ENCODE assay signal across 15 cellular contexts in the genomic region with DNA sequence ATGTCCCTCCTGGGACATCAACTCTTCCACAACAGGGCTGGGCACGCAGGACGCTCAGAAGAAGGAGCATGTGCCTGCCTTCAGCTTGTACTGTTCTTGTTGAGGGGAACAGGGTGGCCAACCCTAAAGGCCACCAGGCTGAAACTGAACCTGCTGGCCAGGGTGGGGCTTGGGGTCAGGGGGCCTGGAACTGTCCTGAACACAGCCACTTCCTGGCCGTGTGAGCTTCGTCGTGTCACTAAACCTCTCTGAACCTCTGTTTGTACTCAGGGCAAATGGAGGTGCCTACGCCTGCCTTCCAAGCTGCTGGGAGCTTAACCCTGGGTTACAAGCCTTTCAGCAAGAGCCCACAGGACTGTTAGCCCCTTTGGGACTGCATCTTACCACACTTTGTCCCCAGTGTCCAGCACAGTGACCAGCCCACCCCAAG. TPM values are rescaled to one million over a fixed set of nuclear protein-coding genes. Genes with fewer than 3 reads are reported as not detected.
A peak's percentile ranks its signal among the peaks of the same experiment; 100 is the strongest.
DNase-seq lines count a peak whose midpoint lies in the region; ATAC-seq and TF ChIP-seq lines count a peak whose summit lies in the region.
"Had no signal": no experiment of that assay in that cellular context is flagged by ENCODE, and none has a peak within 500 bp of the region (broad histone marks: within the 10 kb centered on the region; RNA-seq: fewer than 3 reads in every experiment).

No MANE protein-coding gene starts in this region.

- H4K8ac ChIP-seq in neuronal stem cell (ENCODE audit: low read depth, low read length) = no peak overlapping the region

- ATAC-seq in activated CD8-positive, alpha-beta memory T cell treated with anti-CD3 and anti-CD28 coated beads, Interleukin-2, amount 10 ng/mL, durations not matched to agents 7 days and 5 days = no peak
- ATAC-seq in HG03442 (IDR thresholded peaks at IDR 0.05; ENCODE audit: unreplicated experiment) = no peak
- ATAC-seq: activated naive CD8-positive, alpha-beta T cell treated with anti-CD3 and anti-CD28 coated beads, Interleukin-2, amount 50 U/mL, for 24 hours; activated T-cell treated with anti-CD3 and anti-CD28 coated beads, Interleukin-2, amount 50 U/mL, for 4 hours had no signal

- H3K79me1 ChIP-seq in neuronal stem cell (ENCODE audit: low read depth, low read length) = no peaks in the 10 kb centered on the region

- H3K27me3 ChIP-seq in BLaER1 treated with 17β-estradiol and CSF1 and Interleukin-3, amounts not matched to agents 10 nM and 100 nM = no peaks in the 10 kb centered on the region
- no peaks in the 10 kb centered on the region for H3K27me3 ChIP-seq in Karpas-422 (ENCODE audit: low read length)
- H3K27me3 ChIP-seq in colonic mucosa = no peaks in the 10 kb centered on the region
- H3K27me3 ChIP-seq in neuronal stem cell (ENCODE audit: control insufficient read depth in 3 of 3, insufficient read depth in 3 of 3, low read depth in 1 of 3, low read length in 3 of 3) = peaks cover 27 to 42% (median 33%) of the 10 kb centered on the region in 3 experiments

- no peak overlapping the region for H2BK5ac ChIP-seq in neuronal stem cell (ENCODE audit: low read length)

- no peaks in the 10 kb centered on the region for H3K9me3 Mint-ChIP-seq in activated CD8-positive, alpha-beta memory T cell treated with anti-CD3 and anti-CD28 coated beads, Interleukin-2, amount 10 ng/mL, durations not matched to agents 7 days and 5 days (ENCODE audit: low read depth)
- H3K9me3 Mint-ChIP-seq: activated naive CD8-positive, alpha-beta T cell treated with anti-CD3 and anti-CD28 coated beads, Interleukin-2, amount 50 U/mL, for 24 hours; activated T-cell treated with anti-CD3 and anti-CD28 coated beads, Interleukin-2, amount 50 U/mL, for 4 hours; IgD-negative memory B cell had no signal

- no peak overlapping the region for H3K4me3 Mint-ChIP-seq in activated CD8-positive, alpha-beta memory T cell treated with anti-CD3 and anti-CD28 coated beads, Interleukin-2, amount 10 ng/mL, durations not matched to agents 7 days and 5 days
- H3K4me3 Mint-ChIP-seq: activated naive CD8-positive, alpha-beta T cell treated with anti-CD3 and anti-CD28 coated beads, Interleukin-2, amount 50 U/mL, for 24 hours; activated T-cell treated with anti-CD3 and anti-CD28 coated beads, Interleukin-2, amount 50 U/mL, for 4 hours had no signal

- no CpG with 5 or more reads among the region's 6 CpGs for WGBS in neuronal stem cell (ENCODE audit: extremely low coverage in 2 of 2, insufficient read length in 2 of 2, insufficient replicate concordance in 1 of 2), 2 donors

- no peak overlapping the region for H3K4me3 ChIP-seq in BLaER1 treated with 17β-estradiol and CSF1 and Interleukin-3, amounts not matched to agents 10 nM and 100 nM
- no peak overlapping the region for H3K4me3 ChIP-seq in Karpas-422 (ENCODE audit: low read length)
- H3K4me3 ChIP-seq in colonic mucosa = no peak overlapping the region
- peak overlapping the region in 1 of 2 donors; percentile 43 for H3K4me3 ChIP-seq in neuronal stem cell (ENCODE audit: low read length in 2 of 2)
- H3K4me3 ChIP-seq: GM23248 had no signal

- no peak overlapping the region for H3K27ac Mint-ChIP-seq in activated CD8-positive, alpha-beta memory T cell treated with anti-CD3 and anti-CD28 coated beads, Interleukin-2, amount 10 ng/mL, durations not matched to agents 7 days and 5 days
- H3K27ac Mint-ChIP-seq: activated naive CD8-positive, alpha-beta T cell treated with anti-CD3 and anti-CD28 coated beads, Interleukin-2, amount 50 U/mL, for 24 hours had no signal

- 0 out of 2 replicates have a peak, but pooled peaks cover 2% of the 10 kb centered on the region for H3K79me2 ChIP-seq in Karpas-422 (ENCODE audit: low read length)

- peaks cover 3 to 75% (median 49%) of the 10 kb centered on the region in 11 experiments; a peak in 16 of 22 replicates for H4K20me1 ChIP-seq in BLaER1 treated with 17β-estradiol and CSF1 and Interleukin-3, amounts not matched to agents 10 nM and 100 nM
- no peaks in the 10 kb centered on the region for H4K20me1 ChIP-seq in Karpas-422 (ENCODE audit: insufficient read depth, low read depth, low read length)

- H3K4ac ChIP-seq in neuronal stem cell (ENCODE audit: low read length) = no peak overlapping the region

- no peak overlapping the region for H3K23ac ChIP-seq in neuronal stem cell (ENCODE audit: low read depth, low read length, poor library complexity)

- peaks cover 0 to 28% (median 8%) of the 10 kb centered on the region in 11 experiments; a peak in 11 of 22 replicates for H3K36me3 ChIP-seq in BLaER1 treated with 17β-estradiol and CSF1 and Interleukin-3, amounts not matched to agents 10 nM and 100 nM
- H3K36me3 ChIP-seq in Karpas-422 (ENCODE audit: insufficient read depth, low read length) (no peaks in the 10 kb centered on the region), colonic mucosa (no peaks in the 10 kb centered on the region), neuronal stem cell (replicated peaks in 1 of 2; ENCODE audit: control insufficient read depth in 2 of 2, insufficient read depth in 2 of 2, low read length in 2 of 2) (no peaks in the 10 kb centered on the region)

- DNase-seq in Karpas-422 (no peak), colonic mucosa (no peak), neuronal stem cell (ENCODE audit: low spot score) (no peak), SKM-1 treated with dmso at 0.1 percent for 144 hours (lab: John Stamatoyannopoulos, UW; ENCODE audit: unreplicated experiment) (no peak)
- no peak for DNase-seq in stimulated activated CD4-positive, alpha-beta T cell treated with anti-CD3 and anti-CD28 coated beads, Interleukin-2, amount 100 ng/mL, for 48 hours
- no peak for DNase-seq in activated CD8-positive, alpha-beta memory T cell treated with anti-CD3 and anti-CD28 coated beads, Interleukin-2, amount 10 ng/mL, durations not matched to agents 7 days and 5 days
- DNase-seq: activated CD4-positive, alpha-beta T cell treated with anti-CD3 and anti-CD28 coated beads, Interleukin-2, amount 50 U/mL, for 1 hour; activated naive CD8-positive, alpha-beta T cell treated with anti-CD3 and anti-CD28 coated beads, Interleukin-2, amount 50 U/mL, for 24 hours; activated T-cell treated with anti-CD3 and anti-CD28 coated beads, Interleukin-2, amount 50 U/mL, for 4 hours; stimulated activated naive CD4-positive, alpha-beta T cell treated with Interleukin-2 at 50 U/mL for 16 hours had no signal

- H2AFZ ChIP-seq in Karpas-422 (ENCODE audit: low read length) (no peak overlapping the region), neuronal stem cell (ENCODE audit: low read length) (peak overlapping the region; percentile 100)
- H2AFZ ChIP-seq: GM23248 had no signal

- CTCF ChIA-PET in activated CD8-positive, alpha-beta memory T cell treated with anti-CD3 and anti-CD28 coated beads, Interleukin-2, amount 10 ng/mL, durations not matched to agents 7 days and 5 days (lab: Charles Lee) = interaction anchor here (0.8 to 1.7 kb wide), 2 partner anchors 15 to 133 kb away, joined by 4 read pairs; no protein-coding TSS in a partner anchor

- H3K4me1 ChIP-seq in BLaER1 treated with 17β-estradiol and CSF1 and Interleukin-3, amounts not matched to agents 10 nM and 100 nM = peaks cover 58 to 63% (median 59%) of the 10 kb centered on the region in 10 experiments
- peaks cover 48% of the 10 kb centered on the region for H3K4me1 ChIP-seq in Karpas-422 (ENCODE audit: low read length)
- peaks cover 21% of the 10 kb centered on the region for H3K4me1 ChIP-seq in colonic mucosa
- H3K4me1 ChIP-seq in neuronal stem cell (ENCODE audit: control insufficient read depth in 2 of 2, insufficient read depth in 1 of 2, low read depth in 1 of 2, low read length in 2 of 2) = peaks cover 7 to 10% of the 10 kb centered on the region in 2 donors

- no peaks in the 10 kb centered on the region for H3K27me3 Mint-ChIP-seq in activated CD8-positive, alpha-beta memory T cell treated with anti-CD3 and anti-CD28 coated beads, Interleukin-2, amount 10 ng/mL, durations not matched to agents 7 days and 5 days
- H3K27me3 Mint-ChIP-seq: IgD-negative memory B cell had no signal

- H3K18ac ChIP-seq in neuronal stem cell (ENCODE audit: low read length) = peak overlapping the region; percentile 44

- no peak overlapping the region for H2BK120ac ChIP-seq in neuronal stem cell (ENCODE audit: low read depth, low read length)

- H2AK5ac ChIP-seq in neuronal stem cell (ENCODE audit: low read depth, low read length) = no peak overlapping the region

- peaks cover 23% of the 10 kb centered on the region for H3K4me1 Mint-ChIP-seq in activated CD8-positive, alpha-beta memory T cell treated with anti-CD3 and anti-CD28 coated beads, Interleukin-2, amount 10 ng/mL, durations not matched to agents 7 days and 5 days

- H3K14ac ChIP-seq in neuronal stem cell (ENCODE audit: low read length) = no peak overlapping the region

- H4K91ac ChIP-seq in neuronal stem cell (ENCODE audit: low read depth, low read length, poor library complexity) = no peak overlapping the region

- H3K9ac ChIP-seq in BLaER1 treated with 17β-estradiol and CSF1 and Interleukin-3, amounts not matched to agents 10 nM and 100 nM = peak overlapping the region in 6 of 11 experiments; percentile 6 to 61 (median 48); a peak in 5 of 22 replicates
- H3K9ac ChIP-seq in Karpas-422 (ENCODE audit: low read length) = no peak overlapping the region
- H3K9ac ChIP-seq in colonic mucosa (ENCODE audit: low read depth in 2 of 2, low read length in 2 of 2) = peak overlapping the region; percentile 45 to 55
- peak overlapping the region; percentile 7 for H3K9ac ChIP-seq in neuronal stem cell (ENCODE audit: low read depth, low read length, poor library complexity)
- H3K9ac ChIP-seq: GM23248 had no signal

- H2BK12ac ChIP-seq in neuronal stem cell (ENCODE audit: low read length) = no peak overlapping the region

- intact Hi-C loops in colonic mucosa (cut with DNase I) = no loop called here

- H3K4me2 ChIP-seq in BLaER1 treated with 17β-estradiol and CSF1 and Interleukin-3, amounts not matched to agents 10 nM and 100 nM = peak overlapping the region; percentile 65 to 100 (median 80)
- H3K4me2 ChIP-seq in Karpas-422 (ENCODE audit: low read depth, low read length, poor library complexity, severe bottlenecking) = peak overlapping the region; percentile 61
- no peak overlapping the region for H3K4me2 ChIP-seq in neuronal stem cell (ENCODE audit: insufficient read depth, low read length, poor library complexity, severe bottlenecking)

- H3K9me3 ChIP-seq in BLaER1 treated with 17β-estradiol and CSF1 and Interleukin-3, amounts not matched to agents 10 nM and 100 nM (replicated peaks in 1 of 11) = no peaks in the 10 kb centered on the region
- H3K9me3 ChIP-seq in Karpas-422 (ENCODE audit: low read length) (no peaks in the 10 kb centered on the region), colonic mucosa (no peaks in the 10 kb centered on the region), neuronal stem cell (replicated peaks in 1 of 2; ENCODE audit: control insufficient read depth in 2 of 2, insufficient read depth in 1 of 2, low read depth in 1 of 2, low read length in 2 of 2) (peaks cover 0 to 2% of the 10 kb centered on the region in 2 donors)
- H3K9me3 ChIP-seq: left lung had no signal

- TF ChIP-seq CTCF in colonic mucosa (IDR thresholded peaks at IDR 0.05) = no peak

- no peak overlapping the region for H3K27ac ChIP-seq in BLaER1 treated with 17β-estradiol and CSF1 and Interleukin-3, amounts not matched to agents 10 nM and 100 nM
- H3K27ac ChIP-seq in Karpas-422 (ENCODE audit: low read length) (no peak overlapping the region), colonic mucosa (peak overlapping the region; percentile 86), neuronal stem cell (replicated peaks; ENCODE audit: low read length) (no peak overlapping the region)
- H3K27ac ChIP-seq: GM23248 had no signal

- no peaks in the 10 kb centered on the region for H3K9me2 ChIP-seq in Karpas-422 (replicated peaks; ENCODE audit: insufficient read depth, low read length)

- peak overlapping the region; percentile 13 for H2BK15ac ChIP-seq in neuronal stem cell (ENCODE audit: low read length)

- H3K36me3 Mint-ChIP-seq in activated CD8-positive, alpha-beta memory T cell treated with anti-CD3 and anti-CD28 coated beads, Interleukin-2, amount 10 ng/mL, durations not matched to agents 7 days and 5 days = peaks cover 15% of the 10 kb centered on the region
- H3K36me3 Mint-ChIP-seq: IgD-negative memory B cell had no signal

RNA-seq across cellular contexts. Expression of gene ARHGAP27, which starts 6.7 kb away (rescaled TPM):
- total RNA-seq in Karpas-422 (2014; rRNA removed; shearing (Covaris generic); ENCODE audit: low replicate concordance) = 24.9 and 42.7 TPM in 2 replicates
- 100 to 1,000 TPM; 107 to 165 TPM for total RNA-seq in colonic mucosa
- 1.5 TPM for polyA plus RNA-seq in neuronal stem cell (2013, experiment 1 of 2)
- 1.4 TPM for polyA plus RNA-seq in neuronal stem cell (2013, experiment 2 of 2)
- 100 to 1,000 TPM in 1 of 2 experiments, 10 to 100 TPM in 1; 79.5 to 104 TPM for total RNA-seq in activated CD8-positive, alpha-beta memory T cell treated with anti-CD3 and anti-CD28 coated beads, Interleukin-2, amount 10 ng/mL, durations not matched to agents 7 days and 5 days
